23 cellular contexts compared by ENCODE assay signal in genomic region chr1:71950579-71950978, GRCh38.
"Had no signal": no experiment of that assay in that cellular context is flagged by ENCODE, and none has a peak within 500 bp of the region (broad histone marks: within the 10 kb centered on the region; RNA-seq: fewer than 3 reads in every experiment).

No MANE protein-coding gene starts in this region.

- FAIRE-seq: islet of Langerhans, urothelium cell line had no signal

- H3K27me3 Mint-ChIP-seq: progenitor cell of endocrine pancreas had no signal

- H3K36me3 Mint-ChIP-seq: mesothelial cell of epicardium, natural killer cell had no signal

- ATAC-seq: foreskin keratinocyte, heart right ventricle, natural killer cell, right lobe of liver had no signal

- H3K27me3 ChIP-seq: colonic mucosa, foreskin keratinocyte, heart right ventricle, ovary, right lobe of liver, stomach had no signal

- H3K36me3 ChIP-seq: colonic mucosa, heart right ventricle, ovary, right lobe of liver, stomach had no signal

- DNase-seq: colonic mucosa; dermis blood vessel endothelial cell; erythroblast; foreskin keratinocyte; heart right ventricle; hypothalamus; kidney glomerular epithelial cell; natural killer cell; nucleus accumbens; ovary; right lobe of liver; stimulated activated CD4-positive, alpha-beta T cell treated with anti-CD3 and anti-CD28 coated beads, Interleukin-15, amount 100 ng/mL, for 24 hours; stimulated activated CD4-positive, alpha-beta T cell treated with anti-CD3 and anti-CD28 coated beads, Interleukin-1b, Interleukin-23, amount 100 ng/mL, for 48 hours; stimulated activated CD4-positive, alpha-beta T cell treated with anti-CD3 and anti-CD28 coated beads, Interleukin-4, amount 100 ng/mL, for 24 hours; stimulated activated naive CD4-positive, alpha-beta T cell; stomach; substantia nigra; trophoblast cell had no signal

- H3K4me1 ChIP-seq: colonic mucosa, foreskin keratinocyte, heart right ventricle, right lobe of liver had no signal

- H3K27ac ChIP-seq: colonic mucosa, foreskin keratinocyte, heart right ventricle, ovary, right lobe of liver, stomach had no signal

- H3K27ac Mint-ChIP-seq: mesothelial cell of epicardium, natural killer cell, progenitor cell of endocrine pancreas had no signal

- H3K9me3 Mint-ChIP-seq: neural crest cell had no signal

- H3K9me3 ChIP-seq: colonic mucosa, heart right ventricle, ovary, right lobe of liver, stomach had no signal

- H3K4me3 Mint-ChIP-seq: mesothelial cell of epicardium, natural killer cell, neural crest cell had no signal

- H3K4me1 Mint-ChIP-seq: mesothelial cell of epicardium, natural killer cell, neural crest cell had no signal

- H3K4me3 ChIP-seq: colonic mucosa, heart right ventricle, ovary, right lobe of liver, stomach had no signal
